1 cellular context compared by ENCODE assay signal in genomic region chr7:101874028-101874427, GRCh38.
TF ChIP-seq lines count a peak whose summit lies in the region.

No MANE protein-coding gene starts in this region.

TF ChIP-seq in H1, 55 proteins besides CTCF, POLR2A, EP300 and RAD21:
- TF ChIP-seq SAP30 (IDR thresholded peaks at IDR 0.05; ENCODE audit: insufficient read depth, insufficient replicate concordance, low read length): no peak
- TF ChIP-seq FOSL1 (IDR thresholded peaks at IDR 0.05; ENCODE audit: insufficient read depth, low read depth, low read length): no peak
- no peak for TF ChIP-seq RFX5 (IDR thresholded peaks at IDR 0.05; ENCODE audit: borderline replicate concordance, low read depth, low read length)
- TF ChIP-seq ATF2 (IDR thresholded peaks at IDR 0.05; ENCODE audit: low read length): no peak
- TF ChIP-seq POLR2AphosphoS5 (IDR thresholded peaks at IDR 0.05; ENCODE audit: low read depth, low read length): no peak
- no peak for TF ChIP-seq CREB1 (IDR thresholded peaks at IDR 0.05)
- TF ChIP-seq NANOG (IDR thresholded peaks at IDR 0.05; ENCODE audit: insufficient read depth, low read depth, low read length, poor library complexity, severe bottlenecking): no peak
- TF ChIP-seq SP1 (IDR thresholded peaks at IDR 0.05; ENCODE audit: low read depth, low read length): no peak
- TF ChIP-seq CHD2 (IDR thresholded peaks at IDR 0.05; ENCODE audit: low read length): no peak
- no peak for TF ChIP-seq MAFK (IDR thresholded peaks at IDR 0.05; ENCODE audit: low read depth, low read length)
- no peak for TF ChIP-seq TAF7 (optimal IDR thresholded peaks at IDR 0.05; ENCODE audit: borderline replicate concordance, low read depth, low read length)
- TF ChIP-seq RBBP5 (IDR thresholded peaks at IDR 0.05; ENCODE audit: borderline replicate concordance, low read depth, low read length): no peak
- no peak for TF ChIP-seq GABPA (IDR thresholded peaks at IDR 0.05; ENCODE audit: borderline replicate concordance, insufficient read depth, low read length)
